ENCODE assay signal across 1 cellular context in genomic region chr3:13427662-13428603, GRCh38.
TF ChIP-seq lines count a peak whose summit lies in the region.

No MANE protein-coding gene starts in this region.

TF ChIP-seq in K562, 482 proteins besides CTCF, POLR2A, EP300 and RAD21:
- TF ChIP-seq BDP1 (IDR thresholded peaks at IDR 0.05; ENCODE audit: insufficient read depth, insufficient read length): no peak
